Comparison of ENCODE assay signal across 28 cellular contexts in the genomic region with DNA sequence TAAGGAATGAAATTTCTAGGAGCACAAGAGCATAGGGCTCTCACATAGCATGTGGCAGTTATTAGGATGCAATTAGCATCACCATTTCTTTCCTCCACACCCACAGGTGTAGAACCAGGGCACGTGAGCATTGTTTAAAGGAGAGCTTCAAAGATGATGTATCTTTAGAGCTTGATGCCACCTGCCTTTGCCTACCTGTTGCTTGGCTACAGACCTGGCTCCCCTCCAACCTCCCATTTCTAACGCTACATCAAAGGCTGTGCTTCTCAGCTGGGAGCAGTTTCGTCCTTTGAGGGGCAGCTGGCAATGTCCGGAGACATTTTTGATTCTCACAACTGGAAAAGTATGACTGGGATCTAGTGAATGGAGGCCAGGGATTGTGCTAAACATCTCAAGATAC.
DNase-seq lines count a peak whose midpoint lies in the region; ATAC-seq and TF ChIP-seq lines count a peak whose summit lies in the region.
"Had no signal": no experiment of that assay in that cellular context is flagged by ENCODE, and none has a peak within 500 bp of the region (broad histone marks: within the 10 kb centered on the region; RNA-seq: fewer than 3 reads in every experiment).

No MANE protein-coding gene starts in this region.

- no peaks in the 10 kb centered on the region for H3K27me3 ChIP-seq in neural progenitor cell
- H3K27me3 ChIP-seq: colonic mucosa, uterus had no signal

- peaks cover 19% of the 10 kb centered on the region for H3K9me3 Mint-ChIP-seq in neural progenitor cell

- no peaks in the 10 kb centered on the region for H4K20me1 ChIP-seq in neural progenitor cell (ENCODE audit: low read depth)

- H2AFZ ChIP-seq in neural progenitor cell (replicated peaks): no peak overlapping the region

- H3K9ac ChIP-seq in neural progenitor cell: no peak overlapping the region

- H3K9me3 ChIP-seq in neural progenitor cell (ENCODE audit: low read depth): no peaks in the 10 kb centered on the region
- H3K9me3 ChIP-seq: A549, colonic mucosa, uterus had no signal

- peak; percentile 21 for DNase-seq in NCI-H82 (lab: John Stamatoyannopoulos, UW)
- no peak for DNase-seq in NCI-H82 treated with DMSO at 0.1 percent for 48 hours (lab: John Stamatoyannopoulos, UW; ENCODE audit: unreplicated experiment)
- DNase-seq in NCI-H187 (lab: John Stamatoyannopoulos, UW): peak; percentile 33 to 56
- peak; percentile 51 for DNase-seq in NCI-H2196 treated with DMSO at 0.1 percent for 48 hours (lab: John Stamatoyannopoulos, UW; ENCODE audit: unreplicated experiment)
- DNase-seq in neural progenitor cell (ENCODE audit: low spot score): no peak
- no peak for DNase-seq in OCI-M1 (lab: John Stamatoyannopoulos, UW)
- no peak for DNase-seq in T-helper 1 cell
- DNase-seq: activated CD4-positive, alpha-beta T cell treated with anti-CD3 and anti-CD28 coated beads for 4 hours; activated naive CD4-positive, alpha-beta T cell treated with anti-CD3 and anti-CD28 coated beads for 36 hours; activated T-cell treated with anti-CD3 and anti-CD28 coated beads, Interleukin-2, amount 50 U/mL, for 72 hours; colonic mucosa; effector memory CD4-positive, alpha-beta T cell; erythroblast; foreskin fibroblast; heart right ventricle; HFFc6; NCI-H1694; posterior cingulate gyrus; stimulated activated CD4-positive, alpha-beta T cell treated with anti-CD3 and anti-CD28 coated beads, Interleukin-4, amount 100 ng/mL, for 4 hours; stimulated activated naive CD4-positive, alpha-beta T cell; T-helper 17 cell; uterus had no signal

- no peak overlapping the region for H3K4me2 ChIP-seq in neural progenitor cell
- H3K4me2 ChIP-seq: A549 had no signal

- H3K36me3 ChIP-seq in neural progenitor cell: no peaks in the 10 kb centered on the region
- H3K36me3 ChIP-seq: colonic mucosa, heart right ventricle, uterus had no signal

- no peak for ATAC-seq in GM21723 (IDR thresholded peaks at IDR 0.05; ENCODE audit: unreplicated experiment)
- ATAC-seq: A549; activated T-cell treated with anti-CD3 and anti-CD28 coated beads, Interleukin-2, amount 50 U/mL, for 72 hours; heart right ventricle; Panc1; sciatic nerve; T-helper 17 cell had no signal

- peak overlapping the region; percentile 37 for H3K27ac Mint-ChIP-seq in neural progenitor cell
- H3K27ac Mint-ChIP-seq: activated naive CD4-positive, alpha-beta T cell treated with anti-CD3 and anti-CD28 coated beads for 36 hours; activated T-cell treated with anti-CD3 and anti-CD28 coated beads, Interleukin-2, amount 50 U/mL, for 72 hours; B cell; HFFc6; T-helper 17 cell had no signal

- H3K4me3 Mint-ChIP-seq in neural progenitor cell: no peak overlapping the region
- H3K4me3 Mint-ChIP-seq: activated naive CD4-positive, alpha-beta T cell treated with anti-CD3 and anti-CD28 coated beads for 36 hours; activated T-cell treated with anti-CD3 and anti-CD28 coated beads, Interleukin-2, amount 50 U/mL, for 72 hours; B cell; HFFc6; neural crest cell; T-helper 17 cell had no signal

- no peak overlapping the region for H3K27ac ChIP-seq in neural progenitor cell
- H3K27ac ChIP-seq: A549, colonic mucosa, heart right ventricle, uterus had no signal

- H3K4me1 Mint-ChIP-seq in neural progenitor cell: peaks cover 44% of the 10 kb centered on the region
- H3K4me1 Mint-ChIP-seq: B cell, T-helper 17 cell had no signal

- H3K4me1 ChIP-seq in neural progenitor cell: no peaks in the 10 kb centered on the region
- H3K4me1 ChIP-seq: A549, colonic mucosa, uterus had no signal

- H3K36me3 Mint-ChIP-seq in neural progenitor cell: peaks cover 24% of the 10 kb centered on the region

- no peak overlapping the region for H3K4me3 ChIP-seq in neural progenitor cell
- H3K4me3 ChIP-seq: A549, colonic mucosa, heart right ventricle, uterus had no signal

- H3K27me3 Mint-ChIP-seq in neural progenitor cell (ENCODE audit: insufficient read depth, low read depth): peaks cover 3% of the 10 kb centered on the region

- no peaks in the 10 kb centered on the region for H3F3A ChIP-seq in neural progenitor cell (ENCODE audit: low read depth)

- TF ChIP-seq CTCF in neural progenitor cell (IDR thresholded peaks at IDR 0.05): no peak

- no peaks in the 10 kb centered on the region for H3K79me2 ChIP-seq in neural progenitor cell (ENCODE audit: low read depth)

Comparison
In these comparisons a context has a peak if more than half of its experiments do, and no peak if none do; other contexts are left out.
1. DNase-seq: peak in NCI-H82 (single experiment), NCI-H187 (2 of 2) and NCI-H2196 treated with DMSO at 0.1 percent for 48 hours (single experiment); none in NCI-H82 treated with DMSO at 0.1 percent for 48 hours (single experiment), neural progenitor cell (single experiment), OCI-M1 (single experiment) and T-helper 1 cell (0 of 5).